In the genomic region with DNA sequence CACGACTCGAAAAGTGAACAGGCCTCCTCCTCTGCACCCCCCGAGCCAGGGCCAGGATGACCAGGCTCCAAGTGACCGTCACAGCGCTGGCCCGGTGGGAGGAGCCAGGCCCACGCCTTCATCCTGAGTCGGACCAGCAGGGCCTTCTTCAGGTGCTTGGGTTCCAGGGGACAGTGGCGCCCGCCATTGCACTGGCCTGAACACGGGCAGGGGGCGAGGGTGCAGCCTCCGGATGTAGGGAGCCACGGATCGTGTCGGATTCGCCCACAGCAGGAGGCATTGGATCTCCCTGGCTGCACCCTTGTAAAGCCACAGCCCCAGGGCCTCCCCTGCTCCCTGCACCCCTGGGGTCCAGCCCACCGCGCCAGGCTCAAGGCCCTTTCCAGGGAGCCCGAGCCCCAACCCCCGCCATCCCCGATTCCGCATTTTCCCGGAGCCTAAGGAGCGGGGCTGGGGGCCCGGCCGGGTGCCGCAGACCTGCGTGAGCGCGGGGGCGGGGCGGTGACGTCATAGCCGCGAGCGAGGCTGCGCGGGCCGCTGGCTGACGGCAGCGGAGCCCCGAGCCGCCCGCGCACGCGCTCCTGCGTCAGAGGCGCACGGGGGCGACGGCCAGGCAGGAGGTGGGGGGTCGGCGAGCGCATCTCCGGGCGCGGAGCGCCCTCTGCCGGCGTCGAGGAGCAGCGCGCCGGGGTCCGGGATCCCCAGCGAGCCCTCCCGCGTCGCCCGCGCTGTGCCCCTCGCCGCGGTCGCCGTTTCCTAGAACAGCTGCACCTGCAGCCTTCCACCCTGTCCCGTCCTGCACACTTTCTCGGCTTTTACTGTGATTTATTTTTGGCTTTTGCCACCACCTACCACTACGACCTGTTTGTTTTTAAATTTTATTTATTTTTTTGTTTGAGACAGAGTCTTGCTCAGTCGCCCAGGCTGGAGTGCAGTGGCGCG, we compare ENCODE assay signal across 9 cellular contexts. TPM values are rescaled to one million over a fixed set of nuclear protein-coding genes. Genes with fewer than 3 reads are reported as not detected.
DNase-seq lines count a peak whose midpoint lies in the region; ATAC-seq, FAIRE-seq and TF ChIP-seq lines count a peak whose summit lies in the region.
"Had no signal": no experiment of that assay in that cellular context is flagged by ENCODE, and none has a peak within 500 bp of the region (broad histone marks: within the 10 kb centered on the region; RNA-seq: fewer than 3 reads in every experiment).

No MANE protein-coding gene starts in this region.

- WGBS in spleen, 5 donors = 2 to 15% (median 13%) methylated on average over 41 to 84 of the region's 84 CpGs

- CTCF ChIA-PET in activated B cell treated with CpG ODN at 0.5 μM for 24 hours (lab: Charles Lee) = interaction anchor here (0.7 to 6.1 kb wide), 3 partner anchors 25 to 1582 kb away, joined by 3 to 540 read pairs (median 10); a partner anchor contains a TSS

- peaks cover 7% of the 10 kb centered on the region for H3K27me3 Mint-ChIP-seq in activated B cell treated with CpG ODN at 0.5 μM for 24 hours

- no peak for TF ChIP-seq POLR2A in spleen (IDR thresholded peaks at IDR 0.05)

- H3K4me1 Mint-ChIP-seq in activated B cell treated with CpG ODN at 0.5 μM for 24 hours = peaks cover 45% of the 10 kb centered on the region

- H3K36me3 Mint-ChIP-seq in activated B cell treated with CpG ODN at 0.5 μM for 24 hours (ENCODE audit: low read depth) = peaks cover 2% of the 10 kb centered on the region

- no peak overlapping the region for H3K27ac Mint-ChIP-seq in activated B cell treated with CpG ODN at 0.5 μM for 24 hours

- TF ChIP-seq CTCF in activated B cell treated with CpG ODN at 0.5 μM for 24 hours (IDR thresholded peaks at IDR 0.05) (no peak), bronchial epithelial cell (IDR thresholded peaks at IDR 0.05; ENCODE audit: insufficient read depth, low read length, severe bottlenecking) (peak; percentile 81), spleen (IDR thresholded peaks at IDR 0.05 in 8 of 11, conservative IDR thresholded peaks at IDR 0.05 in 3 of 11) (peak; percentile 48 to 99 (median 93))

- H3K36me3 ChIP-seq in bronchial epithelial cell (ENCODE audit: control insufficient read depth, insufficient read depth, low read length) = peaks cover 5% of the 10 kb centered on the region
- peaks cover 0 to 15% (median 0%) of the 10 kb centered on the region in 6 donors for H3K36me3 ChIP-seq in spleen

- ATAC-seq in activated B cell treated with CpG ODN at 0.5 μM for 24 hours (ENCODE audit: low read depth) = peak; percentile 50
- ATAC-seq in GM21576 (IDR thresholded peaks at IDR 0.05; ENCODE audit: unreplicated experiment) = no peak

- H3K27ac ChIP-seq in spleen = peak overlapping the region in 7 of 8 donors; percentile 55 to 100 (median 66)

- H3K4me3 ChIP-seq in bronchial epithelial cell (ENCODE audit: low read depth, low read length) (peak overlapping the region; percentile 31), spleen (peak overlapping the region in 7 of 8 donors; percentile 8 to 97 (median 62))

- FAIRE-seq in bronchial epithelial cell (lab: Jason Lieb, UNC) = no peak
- FAIRE-seq: endometrium had no signal

- peak overlapping the region; percentile 79 for H3K4me3 Mint-ChIP-seq in activated B cell treated with CpG ODN at 0.5 μM for 24 hours

- H3K27me3 ChIP-seq in bronchial epithelial cell (ENCODE audit: control insufficient read depth, insufficient read depth, low read length) = no peaks in the 10 kb centered on the region
- peaks cover 0 to 51% (median 18%) of the 10 kb centered on the region in 7 donors for H3K27me3 ChIP-seq in spleen (replicated peaks in 1 of 7)

- intact Hi-C loops in activated B cell treated with CpG ODN at 0.5 μM for 24 hours (cut with micrococcal nuclease) (loop anchor here (1.0 to 10.0 kb wide), 4 partner anchors 127 to 575 kb away; a partner anchor contains a TSS), spleen (cut with DNase I; ENCODE audit: low total_unique reads) (no loop called here)

- H3K9me3 Mint-ChIP-seq in activated B cell treated with CpG ODN at 0.5 μM for 24 hours = no peaks in the 10 kb centered on the region

- peak; percentile 99 for DNase-seq in D341Med (ENCODE audit: low spot score)
- peak; percentile 85 for DNase-seq in HCEC 1CT
- DNase-seq in NCI-H2171 (lab: John Stamatoyannopoulos, UW) = peak; percentile 89
- DNase-seq in activated B cell treated with CpG ODN at 0.5 μM for 24 hours = peak; percentile 93
- DNase-seq in bronchial epithelial cell (ENCODE audit: low read depth) = peak; percentile 64
- DNase-seq in inferior parietal cortex (ENCODE audit: extremely low spot score) = peak; percentile 85
- DNase-seq in spleen = peak; percentile 95

- POLR2A ChIA-PET in activated B cell treated with CpG ODN at 0.5 μM for 24 hours (lab: Charles Lee) = interaction anchor here (0.5 to 10.1 kb wide), 8 partner anchors 24 to 332 kb away, joined by 3 to 824 read pairs (median 4); a partner anchor contains a TSS

- no peaks in the 10 kb centered on the region for H3K9me3 ChIP-seq in spleen

- peaks cover 45 to 85% (median 72%) of the 10 kb centered on the region in 6 donors for H3K4me1 ChIP-seq in spleen

RNA-seq across cellular contexts. Expression of a gene that starts 1.5 kb away (rescaled TPM):
- total RNA-seq in activated B cell treated with CpG ODN at 0.5 μM for 24 hours = 172 and 185 TPM in 2 replicates
- total RNA-seq in bronchial epithelial cell = 8.7 and 14.8 TPM in 2 replicates
- total RNA-seq in spleen = 100 to 1,000 TPM in 4 of 7 donors, 10 to 100 TPM in 3; 49.1 to 131 (median 102) TPM
- polyA plus RNA-seq in spleen = 100 to 1,000 TPM; 164 to 166 (median 165) TPM

RNA-seq across cellular contexts. Expression of a gene that starts 2.3 kb away (rescaled TPM):
- 0.29 and 0.64 TPM in 2 replicates for total RNA-seq in activated B cell treated with CpG ODN at 0.5 μM for 24 hours
- total RNA-seq in bronchial epithelial cell = 1.2 and 2.9 TPM in 2 replicates
- total RNA-seq in spleen = 1 to 10 TPM in 1 of 7 donors, under 1 TPM in 5, not detected in 1; 0.12 to 1.2 (median 0.41) TPM
- polyA plus RNA-seq in spleen = under 1 TPM in 2 of 3 donors, not detected in 1; 0.05 to 0.48 TPM

RNA-seq across cellular contexts. Expression of a gene that starts 8.3 kb away (rescaled TPM):
- 64.5 and 68.4 TPM in 2 replicates for total RNA-seq in activated B cell treated with CpG ODN at 0.5 μM for 24 hours
- 15.8 and 31.1 TPM in 2 replicates for total RNA-seq in bronchial epithelial cell
- total RNA-seq in spleen = 100 to 1,000 TPM in 4 of 7 donors, 10 to 100 TPM in 3; 42.1 to 223 (median 138) TPM
- polyA plus RNA-seq in spleen = 10 to 100 TPM; 16.5 to 48.9 (median 19.1) TPM

RNA-seq across cellular contexts. Expression of a gene that starts 29.1 kb away (rescaled TPM):
- total RNA-seq in activated B cell treated with CpG ODN at 0.5 μM for 24 hours (399 and 400 TPM in 2 replicates), bronchial epithelial cell (317 and 370 TPM in 2 replicates), spleen (100 to 1,000 TPM; 333 to 672 (median 514) TPM)
- 100 to 1,000 TPM; 406 to 894 (median 843) TPM for polyA plus RNA-seq in spleen

RNA-seq across cellular contexts. Expression of a gene that starts 34.5 kb away (rescaled TPM):
- total RNA-seq in activated B cell treated with CpG ODN at 0.5 μM for 24 hours = 62.0 and 67.6 TPM in 2 replicates
- 110 and 117 TPM in 2 replicates for total RNA-seq in bronchial epithelial cell
- 10 to 100 TPM; 52.1 to 85.0 (median 75.3) TPM for total RNA-seq in spleen
- 100 to 1,000 TPM in 1 of 3 donors, 10 to 100 TPM in 2; 44.0 to 107 (median 46.7) TPM for polyA plus RNA-seq in spleen
